1 cellular context compared by ENCODE assay signal in the genomic region with DNA sequence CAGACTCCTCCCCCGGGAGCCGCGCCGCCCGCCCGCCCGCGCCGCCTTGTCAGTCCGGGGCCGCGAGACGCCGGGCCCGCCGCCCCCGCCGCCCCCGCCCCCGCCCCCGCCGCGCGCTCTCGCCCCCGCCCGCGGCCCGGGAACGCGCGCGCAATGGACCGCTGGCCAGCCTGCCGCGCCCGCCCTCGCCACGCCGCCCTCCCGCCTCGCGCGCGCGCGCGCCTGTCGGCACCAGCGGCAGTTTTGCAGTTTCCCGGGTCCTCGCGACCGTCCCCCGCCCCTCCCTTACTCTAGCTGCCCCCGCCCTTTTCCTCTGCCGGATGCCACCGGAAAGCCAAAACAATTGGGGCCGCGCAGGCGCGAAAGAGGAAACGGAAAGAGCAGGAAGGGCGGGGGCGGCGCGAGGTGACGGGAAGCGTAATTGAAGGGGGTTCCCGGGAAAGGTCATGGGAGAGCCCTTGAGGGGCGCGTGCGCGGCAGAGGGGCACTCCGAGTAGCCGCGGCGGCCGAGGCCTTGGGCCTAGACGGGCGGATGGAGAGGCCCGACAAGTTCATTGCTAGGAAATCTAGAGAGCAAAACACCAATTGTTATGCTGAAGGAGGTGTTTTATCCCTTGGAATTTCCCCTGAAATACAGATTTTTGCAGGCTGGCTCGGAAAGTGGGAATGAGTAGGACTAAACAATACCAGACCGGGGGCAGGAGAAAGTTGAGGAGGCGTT.
TF ChIP-seq lines count a peak whose summit lies in the region.

No MANE protein-coding gene starts in this region.

TF ChIP-seq in A549, 52 proteins besides CTCF, POLR2A, EP300 and RAD21 (continued from another document):
- TF ChIP-seq HMGXB4 (CRISPR knock-in tag; IDR thresholded peaks at IDR 0.05; ENCODE audit: borderline replicate concordance) (no peak), KDM5A (IDR thresholded peaks at IDR 0.05) (no peak), RARB (CRISPR knock-in tag; IDR thresholded peaks at IDR 0.05) (no peak), GATA3 (IDR thresholded peaks at IDR 0.05; ENCODE audit: borderline replicate concordance) (peak; percentile 23; the same call in 1 of the 2 replicates), POLR2AphosphoS2 (conservative IDR thresholded peaks at IDR 0.05; ENCODE audit: low read length) (no peak), FOSB (CRISPR knock-in tag; IDR thresholded peaks at IDR 0.05) (no peak), HEYL (CRISPR knock-in tag; IDR thresholded peaks at IDR 0.05) (no peak), RFX5 (IDR thresholded peaks at IDR 0.05) (no peak), EHMT2 (IDR thresholded peaks at IDR 0.05; ENCODE audit: low read depth) (no peak), CHD4 (IDR thresholded peaks at IDR 0.05; ENCODE audit: borderline replicate concordance) (no peak), ZNF302 (CRISPR knock-in tag; IDR thresholded peaks at IDR 0.05) (no peak), SMC3 (IDR thresholded peaks at IDR 0.05) (no peak), EHF (CRISPR knock-in tag; IDR thresholded peaks at IDR 0.05) (no peak), RNF2 (IDR thresholded peaks at IDR 0.05; ENCODE audit: borderline replicate concordance, low read depth) (no peak), ATOH8 (CRISPR knock-in tag; IDR thresholded peaks at IDR 0.05; ENCODE audit: low read depth) (no peak), MAZ (IDR thresholded peaks at IDR 0.05; ENCODE audit: borderline replicate concordance, low read depth, low read length) (no peak), ZC3H11A (IDR thresholded peaks at IDR 0.05) (no peak), ZSCAN20 (CRISPR knock-in tag; IDR thresholded peaks at IDR 0.05) (no peak), FOXS1 (CRISPR knock-in tag; IDR thresholded peaks at IDR 0.05) (no peak), MAX (IDR thresholded peaks at IDR 0.05) (peak; percentile 80; the same call in 1 of the 2 replicates), HOXA7 (CRISPR knock-in tag; IDR thresholded peaks at IDR 0.05) (no peak), FOSL2 (IDR thresholded peaks at IDR 0.05) (no peak), FOSL2 (CRISPR knock-in tag; IDR thresholded peaks at IDR 0.05) (no peak), TP53 (CRISPR knock-in tag; IDR thresholded peaks at IDR 0.05) (no peak), USF2 (IDR thresholded peaks at IDR 0.05) (no peak), RCOR1 (IDR thresholded peaks at IDR 0.05; ENCODE audit: low read depth, low read length) (no peak), TFCP2L1 (CRISPR knock-in tag; IDR thresholded peaks at IDR 0.05) (no peak), MAFK (IDR thresholded peaks at IDR 0.05; ENCODE audit: partially characterized antibody) (no peak), ZFP36 (IDR thresholded peaks at IDR 0.05; ENCODE audit: borderline replicate concordance, partially characterized antibody) (no peak), CHD2 (IDR thresholded peaks at IDR 0.05; ENCODE audit: low read length, partially characterized antibody) (no peak)
- TF ChIP-seq, protein P1, sequence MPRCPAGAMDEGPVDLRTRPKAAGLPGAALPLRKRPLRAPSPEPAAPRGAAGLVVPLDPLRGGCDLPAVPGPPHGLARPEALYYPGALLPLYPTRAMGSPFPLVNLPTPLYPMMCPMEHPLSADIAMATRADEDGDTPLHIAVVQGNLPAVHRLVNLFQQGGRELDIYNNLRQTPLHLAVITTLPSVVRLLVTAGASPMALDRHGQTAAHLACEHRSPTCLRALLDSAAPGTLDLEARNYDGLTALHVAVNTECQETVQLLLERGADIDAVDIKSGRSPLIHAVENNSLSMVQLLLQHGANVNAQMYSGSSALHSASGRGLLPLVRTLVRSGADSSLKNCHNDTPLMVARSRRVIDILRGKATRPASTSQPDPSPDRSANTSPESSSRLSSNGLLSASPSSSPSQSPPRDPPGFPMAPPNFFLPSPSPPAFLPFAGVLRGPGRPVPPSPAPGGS (IDR thresholded peaks at IDR 0.05): no peak
